ENCODE assay signal across 8 cellular contexts in the genomic region with DNA sequence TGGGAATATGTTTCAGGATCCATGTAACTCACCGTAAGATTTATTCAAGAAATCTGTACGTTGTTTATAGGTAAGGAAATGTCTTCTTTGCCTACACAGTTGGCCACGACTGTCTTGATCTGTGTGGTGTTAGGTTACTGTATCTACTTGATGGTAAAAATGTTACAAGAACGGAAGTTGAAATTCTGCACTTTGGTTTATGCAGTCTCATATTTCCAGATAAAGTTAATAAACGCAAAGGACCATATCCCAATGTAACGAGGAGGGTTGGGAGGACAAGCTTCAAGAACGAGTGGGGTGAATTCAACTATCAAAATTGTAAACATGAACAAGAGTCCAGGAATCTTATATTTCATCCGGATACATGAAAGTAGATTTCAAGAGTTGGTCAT. TPM values are rescaled to one million over a fixed set of nuclear protein-coding genes. Genes with fewer than 3 reads are reported as not detected.
DNase-seq lines count a peak whose midpoint lies in the region; ATAC-seq and TF ChIP-seq lines count a peak whose summit lies in the region.

No MANE protein-coding gene starts in this region.

- CTCF ChIA-PET in CD4-positive, alpha-beta T cell (lab: Charles Lee) = interaction anchor here (1.4 to 2.6 kb wide), 2 partner anchors 41 to 49 kb away, joined by 5 to 12 read pairs; no protein-coding TSS in a partner anchor

- H3K4me1 Mint-ChIP-seq in CD4-positive, alpha-beta T cell (ENCODE audit: low read depth) = peaks cover 23% of the 10 kb centered on the region
- H3K4me1 Mint-ChIP-seq in central memory CD8-positive, alpha-beta T cell = peaks cover 22% of the 10 kb centered on the region

- peaks cover 19% of the 10 kb centered on the region for H3K4me1 ChIP-seq in mucosa of descending colon (ENCODE audit: low read depth)

- POLR2A ChIA-PET in CD4-positive, alpha-beta T cell (lab: Charles Lee) = interaction anchor here (0.6 to 7.6 kb wide), 16 partner anchors 8 to 1450 kb away, joined by 3 to 116 read pairs (median 5); a partner anchor contains a TSS

- H3K27ac ChIP-seq in CD4-positive, alpha-beta T cell (ENCODE audit: low read depth, low read length) = peak overlapping the region; percentile 87

- peak overlapping the region; percentile 95 for H3K4me3 ChIP-seq in mucosa of descending colon

- H3K27me3 ChIP-seq in CD4-positive, alpha-beta T cell (ENCODE audit: control insufficient read depth, insufficient read depth, low read length) = no peaks in the 10 kb centered on the region

- no peak for DNase-seq in CD4-positive, alpha-beta T cell
- DNase-seq in KG1 (lab: John Stamatoyannopoulos, UW) (peak; percentile 11), mucosa of descending colon (peak in 1 of 3 donors; percentile 10)
- DNase-seq in central memory CD8-positive, alpha-beta T cell (ENCODE audit: low spot score in 2 of 2) = no peak

- intact Hi-C loops in CD4-positive, alpha-beta T cell (cut with DNase I, micrococcal nuclease) = loop anchor here in 1 of 2 experiments (5.0 kb wide), 3 partner anchors 163 to 1457 kb away; a partner anchor contains a TSS
- intact Hi-C loops in mucosa of descending colon (cut with DNase I, micrococcal nuclease) = no loop called here

- no peaks in the 10 kb centered on the region for H3K36me3 ChIP-seq in mucosa of descending colon (ENCODE audit: low read depth)

- no peak for TF ChIP-seq CTCF in CD4-positive, alpha-beta T cell (IDR thresholded peaks at IDR 0.05)
- no peak for TF ChIP-seq CTCF in mucosa of descending colon (IDR thresholded peaks at IDR 0.05)

- no peaks in the 10 kb centered on the region for H3K9me3 Mint-ChIP-seq in CD4-positive, alpha-beta T cell
- H3K9me3 Mint-ChIP-seq in central memory CD8-positive, alpha-beta T cell = no peaks in the 10 kb centered on the region

- H3K36me3 Mint-ChIP-seq in CD4-positive, alpha-beta T cell (ENCODE audit: low read depth) = peaks cover 11% of the 10 kb centered on the region
- peaks cover 6% of the 10 kb centered on the region for H3K36me3 Mint-ChIP-seq in central memory CD8-positive, alpha-beta T cell (ENCODE audit: insufficient read depth)

- H3K27ac Mint-ChIP-seq in CD4-positive, alpha-beta T cell = peak overlapping the region; percentile 97
- H3K27ac Mint-ChIP-seq in central memory CD8-positive, alpha-beta T cell (ENCODE audit: low read depth) = peak overlapping the region; percentile 95

- H3K9me3 ChIP-seq in CD4-positive, alpha-beta T cell (ENCODE audit: control insufficient read depth, low read length) = no peaks in the 10 kb centered on the region
- no peaks in the 10 kb centered on the region for H3K9me3 ChIP-seq in mucosa of descending colon

- ATAC-seq in CD4-positive, alpha-beta T cell (ENCODE audit: poor library complexity) = no peak
- ATAC-seq in central memory CD8-positive, alpha-beta T cell (replicated peaks; ENCODE audit: extremely low read depth, poor library complexity, severe bottlenecking) = no peak
- ATAC-seq in mucosa of descending colon (no peak), GM18861 (IDR thresholded peaks at IDR 0.05; ENCODE audit: unreplicated experiment) (no peak), HG03025 (IDR thresholded peaks at IDR 0.05; ENCODE audit: low FRiP score, unreplicated experiment) (no peak), HG02884 (IDR thresholded peaks at IDR 0.05; ENCODE audit: unreplicated experiment) (no peak), GM19328 (IDR thresholded peaks at IDR 0.05; ENCODE audit: unreplicated experiment) (no peak)

- no peaks in the 10 kb centered on the region for H3K27me3 Mint-ChIP-seq in CD4-positive, alpha-beta T cell
- no peaks in the 10 kb centered on the region for H3K27me3 Mint-ChIP-seq in central memory CD8-positive, alpha-beta T cell

- H3K4me3 Mint-ChIP-seq in CD4-positive, alpha-beta T cell = peak overlapping the region; percentile 100
- peak overlapping the region; percentile 92 for H3K4me3 Mint-ChIP-seq in central memory CD8-positive, alpha-beta T cell

RNA-seq across cellular contexts. Expression of a gene that starts 1.0 kb away (rescaled TPM):
- total RNA-seq in CD4-positive, alpha-beta T cell = 10 to 100 TPM; 31.4 to 32.6 TPM
- 10 to 100 TPM; 24.5 to 31.4 (median 26.7) TPM for total RNA-seq in mucosa of descending colon

RNA-seq across cellular contexts. Expression of a gene that starts 50.6 kb away (rescaled TPM):
- 10 to 100 TPM; 46.6 to 48.0 TPM for total RNA-seq in CD4-positive, alpha-beta T cell
- 10 to 100 TPM; 74.4 to 99.1 (median 95.9) TPM for total RNA-seq in mucosa of descending colon

RNA-seq across cellular contexts. Expression of a gene that starts 51.4 kb away (rescaled TPM):
- total RNA-seq in CD4-positive, alpha-beta T cell = 1 to 10 TPM; 8.7 to 9.4 TPM
- 10 to 100 TPM; 58.7 to 82.6 (median 65.7) TPM for total RNA-seq in mucosa of descending colon

Comparison
In these comparisons a context has a peak if more than half of its experiments do, and no peak if none do; other contexts are left out.
1. RNA of a gene that starts 51.4 kb away (total RNA-seq): 58.7 to 82.6 TPM in mucosa of descending colon; 8.7 to 9.4 TPM in CD4-positive, alpha-beta T cell; every median in the first group is over 4 times any median in the second.